8 cellular contexts compared by ENCODE assay signal in the genomic region with DNA sequence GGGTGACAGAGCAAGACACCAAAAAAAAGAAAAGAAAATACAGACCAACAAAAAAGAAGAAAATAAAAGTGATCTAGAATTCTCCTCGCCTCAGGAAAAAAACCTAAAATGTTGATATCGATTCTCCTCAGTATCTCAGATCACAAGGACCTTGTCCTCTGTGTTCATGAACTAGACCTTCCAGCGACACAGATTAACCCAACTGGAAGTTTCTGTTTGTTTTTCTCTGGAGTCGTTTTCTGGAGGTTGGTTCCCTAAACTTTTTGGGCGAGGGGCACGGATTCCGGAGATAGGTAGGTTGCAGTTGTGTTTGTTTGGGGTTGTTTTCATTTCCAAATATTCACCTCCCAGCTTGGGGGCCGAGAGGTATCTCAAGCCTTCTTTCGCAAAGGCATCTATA. TPM values are rescaled to one million over a fixed set of nuclear protein-coding genes. Genes with fewer than 3 reads are reported as not detected.
DNase-seq lines count a peak whose midpoint lies in the region; ATAC-seq and TF ChIP-seq lines count a peak whose summit lies in the region.

No MANE protein-coding gene starts in this region.

- no peaks in the 10 kb centered on the region for H3K9me3 Mint-ChIP-seq in effector memory CD8-positive, alpha-beta T cell

- H3K36me3 ChIP-seq in BJ (ENCODE audit: control insufficient read depth, insufficient read depth, low read length) (no peaks in the 10 kb centered on the region; the same call in 1 of the 2 replicates), KMS-11 (ENCODE audit: insufficient read depth) (no peaks in the 10 kb centered on the region), neuronal stem cell (replicated peaks in 1 of 2; ENCODE audit: control insufficient read depth in 2 of 2, insufficient read depth in 2 of 2, low read length in 2 of 2) (peaks cover 16 to 34% of the 10 kb centered on the region in 2 donors)

- H2AK5ac ChIP-seq in neuronal stem cell (ENCODE audit: low read depth, low read length) = no peak overlapping the region

- peaks cover 13 to 14% of the 10 kb centered on the region in 2 donors for H3K4me1 Mint-ChIP-seq in effector memory CD8-positive, alpha-beta T cell (ENCODE audit: low read depth in 2 of 2)

- H3K27me3 Mint-ChIP-seq in effector memory CD8-positive, alpha-beta T cell = no peaks in the 10 kb centered on the region

- H3K14ac ChIP-seq in neuronal stem cell (ENCODE audit: low read length) = no peak overlapping the region

- POLR2A ChIA-PET in BJ (lab: Charles Lee) = interaction anchor here (0.7 kb wide), 1 partner anchor 12 kb away, joined by 7 read pairs; no protein-coding TSS in a partner anchor

- H3K27ac ChIP-seq in KMS-11 (no peak overlapping the region), neuronal stem cell (replicated peaks; ENCODE audit: low read length) (no peak overlapping the region)

- peak overlapping the region; percentile 91 for H3K4me3 Mint-ChIP-seq in effector memory CD8-positive, alpha-beta T cell

- no peaks in the 10 kb centered on the region for H3K27me3 ChIP-seq in BJ (ENCODE audit: control insufficient read depth, insufficient read depth, low read length)
- H3K27me3 ChIP-seq in KMS-11 (ENCODE audit: insufficient read depth, low read depth) = no peaks in the 10 kb centered on the region
- H3K27me3 ChIP-seq in neuronal stem cell (ENCODE audit: control insufficient read depth in 3 of 3, insufficient read depth in 3 of 3, low read depth in 1 of 3, low read length in 3 of 3) = no peaks in the 10 kb centered on the region

- H3K18ac ChIP-seq in neuronal stem cell (ENCODE audit: low read length) = no peak overlapping the region

- H2BK120ac ChIP-seq in neuronal stem cell (ENCODE audit: low read depth, low read length) = no peak overlapping the region

- DNase-seq in BJ (ENCODE audit: low read depth) (no peak), neuronal stem cell (ENCODE audit: low spot score) (peak; percentile 15), A172 (ENCODE audit: low spot score) (no peak), T1000 (lab: John Stamatoyannopoulos, UW) (no peak), GM19240 (ENCODE audit: insufficient read length, low spot score) (no peak), occipital lobe (lab: John Stamatoyannopoulos, UW) (no peak)
- no peak for DNase-seq in effector memory CD8-positive, alpha-beta T cell

- H3K4me3 ChIP-seq in BJ (ENCODE audit: low read depth, low read length) (peak overlapping the region; percentile 95), KMS-11 (IDR thresholded peaks at IDR 0.05; ENCODE audit: insufficient read depth, low read depth, low read length) (no peak overlapping the region), neuronal stem cell (ENCODE audit: low read length in 2 of 2) (peak overlapping the region in 1 of 2 donors; percentile 84)

- no peak for ATAC-seq in effector memory CD8-positive, alpha-beta T cell (replicated peaks)

- no peaks in the 10 kb centered on the region for H3K9me3 ChIP-seq in neuronal stem cell (replicated peaks in 1 of 2; ENCODE audit: control insufficient read depth in 2 of 2, insufficient read depth in 1 of 2, low read depth in 1 of 2, low read length in 2 of 2)

- H2BK15ac ChIP-seq in neuronal stem cell (ENCODE audit: low read length) = no peak overlapping the region

- H3K4me2 ChIP-seq in KMS-11 = peak overlapping the region; percentile 10; the same call in 1 of the 2 replicates
- no peak overlapping the region for H3K4me2 ChIP-seq in neuronal stem cell (ENCODE audit: insufficient read depth, low read length, poor library complexity, severe bottlenecking)

- peaks cover 15% of the 10 kb centered on the region for H3K79me2 ChIP-seq in KMS-11 (ENCODE audit: insufficient read depth, low read depth)

- H3K4me1 ChIP-seq in KMS-11 (ENCODE audit: low read depth, poor library complexity, severe bottlenecking) (peaks cover 17% of the 10 kb centered on the region), neuronal stem cell (ENCODE audit: control insufficient read depth in 2 of 2, insufficient read depth in 1 of 2, low read depth in 1 of 2, low read length in 2 of 2) (peaks cover 4 to 6% of the 10 kb centered on the region in 2 donors)

- CTCF ChIA-PET in BJ (lab: Yijun Ruan, JAX) = interaction anchor here (1.4 to 1.5 kb wide), 3 partner anchors 17 to 159 kb away, joined by 4 to 5 read pairs (median 4); no protein-coding TSS in a partner anchor

- H4K20me1 ChIP-seq in KMS-11 (ENCODE audit: insufficient read depth) = no peaks in the 10 kb centered on the region

- H2BK12ac ChIP-seq in neuronal stem cell (ENCODE audit: low read length) = no peak overlapping the region

- no CpG with 5 or more reads among the region's 9 CpGs for WGBS in neuronal stem cell (ENCODE audit: extremely low coverage in 2 of 2, insufficient read length in 2 of 2, insufficient replicate concordance in 1 of 2), 2 donors

- H3K4ac ChIP-seq in neuronal stem cell (ENCODE audit: low read length) = no peak overlapping the region

- H2AFZ ChIP-seq in KMS-11 (ENCODE audit: low read depth) (peak overlapping the region; percentile 49; the same call in 1 of the 2 replicates), neuronal stem cell (ENCODE audit: low read length) (peak overlapping the region; percentile 90)

- H3K36me3 Mint-ChIP-seq in effector memory CD8-positive, alpha-beta T cell (ENCODE audit: insufficient read depth) = peaks cover 29% of the 10 kb centered on the region

- peak overlapping the region; percentile 95 for H3K27ac Mint-ChIP-seq in effector memory CD8-positive, alpha-beta T cell

- no peak overlapping the region for H3K23ac ChIP-seq in neuronal stem cell (ENCODE audit: low read depth, low read length, poor library complexity)

- H4K91ac ChIP-seq in neuronal stem cell (ENCODE audit: low read depth, low read length, poor library complexity) = no peak overlapping the region

- no peaks in the 10 kb centered on the region for H3K79me1 ChIP-seq in neuronal stem cell (ENCODE audit: low read depth, low read length)

- no peak overlapping the region for H2BK5ac ChIP-seq in neuronal stem cell (ENCODE audit: low read length)

- H3K9ac ChIP-seq in KMS-11 (no peak overlapping the region), neuronal stem cell (ENCODE audit: low read depth, low read length, poor library complexity) (no peak overlapping the region)

- no peak for TF ChIP-seq CTCF in BJ (IDR thresholded peaks at IDR 0.05; ENCODE audit: insufficient read depth, low read depth, low read length)
- TF ChIP-seq CTCF in KMS-11 (conservative IDR thresholded peaks at IDR 0.05; ENCODE audit: low read depth, low read length) = no peak

- no peak overlapping the region for H4K8ac ChIP-seq in neuronal stem cell (ENCODE audit: low read depth, low read length)

RNA-seq across cellular contexts. Expression of a gene that starts 0.6 kb away (rescaled TPM):
- polyA plus RNA-seq in BJ (2011; rRNA removed) = 11.5 and 13.3 TPM in 2 replicates
- polyA minus RNA-seq in BJ (2011; rRNA and poly(A)+ RNA removed) = 6.8 and 7.8 TPM in 2 replicates
- polyA plus RNA-seq in neuronal stem cell (2013, experiment 1 of 2) = 52.8 TPM
- 54.8 TPM for polyA plus RNA-seq in neuronal stem cell (2013, experiment 2 of 2)
- total RNA-seq in A172 (2014; rRNA removed; shearing (Covaris generic)) = 30.4 and 39.4 TPM in 2 replicates
- 25.7 TPM for total RNA-seq in occipital lobe

RNA-seq across cellular contexts. Expression of a gene that starts 45.0 kb away (rescaled TPM):
- polyA plus RNA-seq in BJ (2011; rRNA removed) = 156 and 234 TPM in 2 replicates
- polyA minus RNA-seq in BJ (2011; rRNA and poly(A)+ RNA removed) = 238 and 393 TPM in 2 replicates
- polyA plus RNA-seq in neuronal stem cell (2013, experiment 1 of 2) = 33.1 TPM
- 32.2 TPM for polyA plus RNA-seq in neuronal stem cell (2013, experiment 2 of 2)
- 112 and 117 TPM in 2 replicates for total RNA-seq in A172 (2014; rRNA removed; shearing (Covaris generic))
- 415 TPM for total RNA-seq in occipital lobe

RNA-seq across cellular contexts. Expression of a gene that starts 47.2 kb away (rescaled TPM):
- polyA plus RNA-seq in BJ (2011; rRNA removed) = not detected in 2 replicates
- polyA minus RNA-seq in BJ (2011; rRNA and poly(A)+ RNA removed) = not detected in 2 replicates
- polyA plus RNA-seq in neuronal stem cell (2013, experiment 1 of 2) = 0.29 TPM
- polyA plus RNA-seq in neuronal stem cell (2013, experiment 2 of 2) = 0.32 TPM
- 0.02 and 0.10 TPM in 2 replicates for total RNA-seq in A172 (2014; rRNA removed; shearing (Covaris generic))
- total RNA-seq in occipital lobe = 0.78 TPM
